ENCODE assay signal across 8 cellular contexts in genomic region chr3:16482770-16483531, GRCh38. TPM values are rescaled to one million over a fixed set of nuclear protein-coding genes. Genes with fewer than 3 reads are reported as not detected.
DNase-seq lines count a peak whose midpoint lies in the region; ATAC-seq and TF ChIP-seq lines count a peak whose summit lies in the region.

No MANE protein-coding gene starts in this region.

- CTCF ChIA-PET in activated CD4-positive, alpha-beta memory T cell treated with anti-CD3 and anti-CD28 coated beads, Interleukin-2, amount 10 ng/mL, durations not matched to agents 7 days and 5 days (lab: Charles Lee), result interaction anchor here (0.5 to 1.6 kb wide), 6 partner anchors 13 to 217 kb away, joined by 3 to 6 read pairs (median 3); no protein-coding TSS in a partner anchor

- ATAC-seq in activated CD4-positive, CD25-positive, alpha-beta regulatory T cell treated with anti-CD3 and anti-CD28 coated beads, Interleukin-2, amount 50 U/mL, for 24 hours, result peak; percentile 49 to 52

- H3K4me3 Mint-ChIP-seq in HFFc6 (no peak overlapping the region), mesothelial cell of epicardium (no peak overlapping the region)
- H3K4me3 Mint-ChIP-seq in activated CD4-positive, alpha-beta memory T cell treated with anti-CD3 and anti-CD28 coated beads, Interleukin-2, amount 10 ng/mL, durations not matched to agents 7 days and 5 days, result peak overlapping the region; percentile 51

- no peak for DNase-seq in activated CD4-positive, CD25-positive, alpha-beta regulatory T cell treated with anti-CD3 and anti-CD28 coated beads, Interleukin-2, amount 50 U/mL, for 72 hours
- DNase-seq in HFFc6, result no peak
- peak; percentile 87 for DNase-seq in NCI-H1105 treated with DMSO at 0.1 percent for 48 hours (lab: John Stamatoyannopoulos, UW)
- peak; percentile 45 for DNase-seq in activated CD4-positive, alpha-beta memory T cell treated with anti-CD3 and anti-CD28 coated beads, Interleukin-2, amount 10 ng/mL, durations not matched to agents 7 days and 5 days
- DNase-seq in mesothelial cell of epicardium (ENCODE audit: low spot score in 2 of 2, unreplicated experiment in 2 of 2), result no peak
- no peak for DNase-seq in SW 1271 (lab: John Stamatoyannopoulos, UW)
- no peak for DNase-seq in G401 (ENCODE audit: low spot score)

- no peaks in the 10 kb centered on the region for H3K9me3 Mint-ChIP-seq in HFFc6
- H3K9me3 Mint-ChIP-seq in activated CD4-positive, alpha-beta memory T cell treated with anti-CD3 and anti-CD28 coated beads, Interleukin-2, amount 10 ng/mL, durations not matched to agents 7 days and 5 days, result no peaks in the 10 kb centered on the region
- no peaks in the 10 kb centered on the region for H3K9me3 Mint-ChIP-seq in mesothelial cell of epicardium

- H3K36me3 Mint-ChIP-seq in HFFc6 (ENCODE audit: low read depth) (peaks cover 23% of the 10 kb centered on the region), mesothelial cell of epicardium (no peaks in the 10 kb centered on the region)
- peaks cover 79% of the 10 kb centered on the region for H3K36me3 Mint-ChIP-seq in activated CD4-positive, alpha-beta memory T cell treated with anti-CD3 and anti-CD28 coated beads, Interleukin-2, amount 10 ng/mL, durations not matched to agents 7 days and 5 days (ENCODE audit: low read depth)

- POLR2A ChIA-PET in activated CD4-positive, alpha-beta memory T cell treated with anti-CD3 and anti-CD28 coated beads, Interleukin-2, amount 10 ng/mL, durations not matched to agents 7 days and 5 days (lab: Charles Lee), result interaction anchor here (0.8 to 3.9 kb wide), 7 partner anchors 13 to 219 kb away, joined by 3 to 31 read pairs (median 4); partner anchors contain the start of gene RFTN1

- H3K4me1 Mint-ChIP-seq in HFFc6 (ENCODE audit: low read depth) (peaks cover 88% of the 10 kb centered on the region), mesothelial cell of epicardium (peaks cover 43% of the 10 kb centered on the region)
- peaks cover 59% of the 10 kb centered on the region for H3K4me1 Mint-ChIP-seq in activated CD4-positive, alpha-beta memory T cell treated with anti-CD3 and anti-CD28 coated beads, Interleukin-2, amount 10 ng/mL, durations not matched to agents 7 days and 5 days

- H3K27me3 Mint-ChIP-seq in HFFc6 (ENCODE audit: insufficient read depth) (no peaks in the 10 kb centered on the region; the same call in 1 of the 2 replicates), mesothelial cell of epicardium (ENCODE audit: low read depth) (peaks cover 6% of the 10 kb centered on the region)
- H3K27me3 Mint-ChIP-seq in activated CD4-positive, alpha-beta memory T cell treated with anti-CD3 and anti-CD28 coated beads, Interleukin-2, amount 10 ng/mL, durations not matched to agents 7 days and 5 days, result no peaks in the 10 kb centered on the region

- H3K27ac Mint-ChIP-seq in HFFc6 (peak overlapping the region; percentile 68; the same call in 1 of the 2 replicates), mesothelial cell of epicardium (peak overlapping the region; percentile 44)
- H3K27ac Mint-ChIP-seq in activated CD4-positive, alpha-beta memory T cell treated with anti-CD3 and anti-CD28 coated beads, Interleukin-2, amount 10 ng/mL, durations not matched to agents 7 days and 5 days, result peak overlapping the region; percentile 76

- no peak for TF ChIP-seq CTCF in HFFc6 (IDR thresholded peaks at IDR 0.05)
- TF ChIP-seq CTCF in mesothelial cell of epicardium (IDR thresholded peaks at IDR 0.05; ENCODE audit: unreplicated experiment), result no peak

- in situ Hi-C loops in G401 (cut with HindIII; ENCODE audit: low sequenced_read_pairs), result no loop called here

RNA-seq across cellular contexts. Expression of gene RFTN1, which starts 30.5 kb away (rescaled TPM):
- 10 to 100 TPM; 53.4 to 62.4 (median 57.4) TPM for total RNA-seq in HFFc6 (2021; fragmentation: NEBNext Ultra II Directional; extraction: Animal tissue kit (Norgen Biotek cat#: 25700))
- total RNA-seq in activated CD4-positive, alpha-beta memory T cell treated with anti-CD3 and anti-CD28 coated beads, Interleukin-2, amount 10 ng/mL, durations not matched to agents 7 days and 5 days, result 10 to 100 TPM; 74.9 to 75.1 TPM
- 10.0 to 11.0 TPM (median 10.2 TPM) in 3 replicates for total RNA-seq in mesothelial cell of epicardium
- total RNA-seq in G401 (2014; rRNA removed; shearing (Covaris generic)), result 11.6 and 21.3 TPM in 2 replicates

Comparison
In these comparisons a context has a peak if more than half of its experiments do, and no peak if none do; other contexts are left out.
1. DNase-seq: peak in NCI-H1105 treated with DMSO at 0.1 percent for 48 hours (single experiment) and activated CD4-positive, alpha-beta memory T cell treated with anti-CD3 and anti-CD28 coated beads, Interleukin-2, amount 10 ng/mL, durations not matched to agents 7 days and 5 days (single experiment); none in activated CD4-positive, CD25-positive, alpha-beta regulatory T cell treated with anti-CD3 and anti-CD28 coated beads, Interleukin-2, amount 50 U/mL, for 72 hours (single experiment), HFFc6 (single experiment), mesothelial cell of epicardium (0 of 2), SW 1271 (0 of 2) and G401 (single experiment).
2. Peak in every context shown above with its lines, with median percentiles within 50 percentile points of each other: H3K27ac Mint-ChIP-seq.